Comparison of ENCODE assay signal across 14 cellular contexts in genomic region chr15:44468713-44469385, GRCh38. TPM values are rescaled to one million over a fixed set of nuclear protein-coding genes. Genes with fewer than 3 reads are reported as not detected.
A peak's percentile ranks its signal among the peaks of the same experiment; 100 is the strongest.
DNase-seq lines count a peak whose midpoint lies in the region; ATAC-seq and TF ChIP-seq lines count a peak whose summit lies in the region.
"Had no signal": no experiment of that assay in that cellular context is flagged by ENCODE, and none has a peak within 500 bp of the region (broad histone marks: within the 10 kb centered on the region; RNA-seq: fewer than 3 reads in every experiment).

No MANE protein-coding gene starts in this region.

- no peaks in the 10 kb centered on the region for H3K27me3 Mint-ChIP-seq in activated naive CD8-positive, alpha-beta T cell
- peaks cover 0 to 2% (median 0%) of the 10 kb centered on the region in 3 donors for H3K27me3 Mint-ChIP-seq in immature natural killer cell (ENCODE audit: low read depth in 3 of 3)
- H3K27me3 Mint-ChIP-seq in WTC11 (ENCODE audit: low read depth): no peaks in the 10 kb centered on the region

- no peaks in the 10 kb centered on the region for H3K9me3 Mint-ChIP-seq in activated naive CD8-positive, alpha-beta T cell (ENCODE audit: low read depth)
- no peaks in the 10 kb centered on the region for H3K9me3 Mint-ChIP-seq in immature natural killer cell
- H3K9me3 Mint-ChIP-seq in WTC11: peaks cover 22% of the 10 kb centered on the region

- POLR2A ChIA-PET in WTC11 (lab: Charles Lee): no interaction called here

- H3K4me1 Mint-ChIP-seq in activated naive CD8-positive, alpha-beta T cell (ENCODE audit: low read depth): peaks cover 34% of the 10 kb centered on the region
- H3K4me1 Mint-ChIP-seq in immature natural killer cell (peaks cover 19 to 45% of the 10 kb centered on the region in 2 donors), WTC11 (no peaks in the 10 kb centered on the region)

- ATAC-seq in WTC11: no peak
- no peak for ATAC-seq in HG03342 (IDR thresholded peaks at IDR 0.05; ENCODE audit: unreplicated experiment)
- ATAC-seq: lower lobe of right lung had no signal

- no peak for TF ChIP-seq CTCF in WTC11 (IDR thresholded peaks at IDR 0.05)

- DNase-seq in AG20443 (ENCODE audit: low spot score): peak; percentile 11
- peak; percentile 60 for DNase-seq in HS-5 (ENCODE audit: low read depth)
- no peak for DNase-seq in immature natural killer cell
- DNase-seq in middle frontal gyrus (ENCODE audit: extremely low spot score, low spot score): no peak
- DNase-seq in WTC11 (ENCODE audit: low spot score): no peak
- no peak for DNase-seq in C1 segment of cervical spinal cord (lab: John Stamatoyannopoulos, UW)
- DNase-seq: activated gamma-delta T cell, GF-D8, lower lobe of right lung, NCI-H82, retina, T1000 had no signal

- CTCF ChIA-PET in WTC11 (lab: Charles Lee): no interaction called here

- peak overlapping the region; percentile 83 for H3K27ac Mint-ChIP-seq in activated naive CD8-positive, alpha-beta T cell
- H3K27ac Mint-ChIP-seq in immature natural killer cell (peak overlapping the region in 4 of 6 donors; percentile 2 to 9 (median 6)), WTC11 (no peak overlapping the region)

- H3K4me3 Mint-ChIP-seq in activated naive CD8-positive, alpha-beta T cell: peak overlapping the region; percentile 45
- H3K4me3 Mint-ChIP-seq in immature natural killer cell (no peak overlapping the region), WTC11 (no peak overlapping the region)

- peaks cover 14% of the 10 kb centered on the region for H3K36me3 Mint-ChIP-seq in activated naive CD8-positive, alpha-beta T cell
- H3K36me3 Mint-ChIP-seq in immature natural killer cell (peaks cover 3 to 12% (median 6%) of the 10 kb centered on the region in 3 donors), WTC11 (peaks cover 40% of the 10 kb centered on the region)

TF ChIP-seq in WTC11, 78 proteins besides CTCF, POLR2A, EP300 and RAD21:
- no peak for TF ChIP-seq FOXK1 (CRISPR knock-in tag; IDR thresholded peaks at IDR 0.05)
- no peak for TF ChIP-seq ETV6 (CRISPR knock-in tag; IDR thresholded peaks at IDR 0.05)
- no peak for TF ChIP-seq OVOL2 (CRISPR knock-in tag; IDR thresholded peaks at IDR 0.05; ENCODE audit: borderline replicate concordance)
- no peak for TF ChIP-seq NFATC4 (CRISPR knock-in tag; IDR thresholded peaks at IDR 0.05)
- TF ChIP-seq MAX (CRISPR knock-in tag; IDR thresholded peaks at IDR 0.05): no peak
- TF ChIP-seq GTF2I (CRISPR knock-in tag; conservative IDR thresholded peaks at IDR 0.05): no peak
- no peak for TF ChIP-seq CREB1 (CRISPR knock-in tag; IDR thresholded peaks at IDR 0.05)
- no peak for TF ChIP-seq NFE2L1 (CRISPR knock-in tag; IDR thresholded peaks at IDR 0.05)
- no peak for TF ChIP-seq ATF6 (CRISPR knock-in tag; IDR thresholded peaks at IDR 0.05)
- no peak for TF ChIP-seq ZNF281 (CRISPR knock-in tag; IDR thresholded peaks at IDR 0.05)
- TF ChIP-seq, protein P1, sequence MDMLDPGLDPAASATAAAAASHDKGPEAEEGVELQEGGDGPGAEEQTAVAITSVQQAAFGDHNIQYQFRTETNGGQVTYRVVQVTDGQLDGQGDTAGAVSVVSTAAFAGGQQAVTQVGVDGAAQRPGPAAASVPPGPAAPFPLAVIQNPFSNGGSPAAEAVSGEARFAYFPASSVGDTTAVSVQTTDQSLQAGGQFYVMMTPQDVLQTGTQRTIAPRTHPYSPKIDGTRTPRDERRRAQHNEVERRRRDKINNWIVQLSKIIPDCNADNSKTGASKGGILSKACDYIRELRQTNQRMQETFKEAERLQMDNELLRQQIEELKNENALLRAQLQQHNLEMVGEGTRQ (CRISPR knock-in tag; IDR thresholded peaks at IDR 0.05): no peak
- TF ChIP-seq, protein P2, sequence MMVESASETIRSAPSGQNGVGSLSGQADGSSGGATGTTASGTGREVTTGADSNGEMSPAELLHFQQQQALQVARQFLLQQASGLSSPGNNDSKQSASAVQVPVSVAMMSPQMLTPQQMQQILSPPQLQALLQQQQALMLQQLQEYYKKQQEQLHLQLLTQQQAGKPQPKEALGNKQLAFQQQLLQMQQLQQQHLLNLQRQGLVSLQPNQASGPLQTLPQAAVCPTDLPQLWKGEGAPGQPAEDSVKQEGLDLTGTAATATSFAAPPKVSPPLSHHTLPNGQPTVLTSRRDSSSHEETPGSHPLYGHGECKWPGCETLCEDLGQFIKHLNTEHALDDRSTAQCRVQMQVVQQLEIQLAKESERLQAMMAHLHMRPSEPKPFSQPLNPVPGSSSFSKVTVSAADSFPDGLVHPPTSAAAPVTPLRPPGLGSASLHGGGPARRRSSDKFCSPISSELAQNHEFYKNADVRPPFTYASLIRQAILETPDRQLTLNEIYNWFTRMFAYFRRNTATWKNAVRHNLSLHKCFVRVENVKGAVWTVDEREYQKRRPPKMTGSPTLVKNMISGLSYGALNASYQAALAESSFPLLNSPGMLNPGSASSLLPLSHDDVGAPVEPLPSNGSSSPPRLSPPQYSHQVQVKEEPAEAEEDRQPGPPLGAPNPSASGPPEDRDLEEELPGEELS (CRISPR knock-in tag; IDR thresholded peaks at IDR 0.05): no peak

RNA-seq across cellular contexts. Expression of gene CTDSPL2, which starts 41.4 kb away (rescaled TPM):
- polyA plus RNA-seq in immature natural killer cell: 10 to 100 TPM; 32.4 to 56.1 (median 49.0) TPM
- total RNA-seq in WTC11 (2021): 56.8 to 65.2 TPM (median 61.8 TPM) in 3 replicates

Comparison
In these comparisons a context has a peak if more than half of its experiments do, and no peak if none do; other contexts are left out.
1. DNase-seq: peak in AG20443 (single experiment) and HS-5 (single experiment); none in immature natural killer cell (0 of 3), middle frontal gyrus (single experiment), WTC11 (single experiment) and C1 segment of cervical spinal cord (0 of 14).